1 cellular context compared by ENCODE assay signal in the genomic region with DNA sequence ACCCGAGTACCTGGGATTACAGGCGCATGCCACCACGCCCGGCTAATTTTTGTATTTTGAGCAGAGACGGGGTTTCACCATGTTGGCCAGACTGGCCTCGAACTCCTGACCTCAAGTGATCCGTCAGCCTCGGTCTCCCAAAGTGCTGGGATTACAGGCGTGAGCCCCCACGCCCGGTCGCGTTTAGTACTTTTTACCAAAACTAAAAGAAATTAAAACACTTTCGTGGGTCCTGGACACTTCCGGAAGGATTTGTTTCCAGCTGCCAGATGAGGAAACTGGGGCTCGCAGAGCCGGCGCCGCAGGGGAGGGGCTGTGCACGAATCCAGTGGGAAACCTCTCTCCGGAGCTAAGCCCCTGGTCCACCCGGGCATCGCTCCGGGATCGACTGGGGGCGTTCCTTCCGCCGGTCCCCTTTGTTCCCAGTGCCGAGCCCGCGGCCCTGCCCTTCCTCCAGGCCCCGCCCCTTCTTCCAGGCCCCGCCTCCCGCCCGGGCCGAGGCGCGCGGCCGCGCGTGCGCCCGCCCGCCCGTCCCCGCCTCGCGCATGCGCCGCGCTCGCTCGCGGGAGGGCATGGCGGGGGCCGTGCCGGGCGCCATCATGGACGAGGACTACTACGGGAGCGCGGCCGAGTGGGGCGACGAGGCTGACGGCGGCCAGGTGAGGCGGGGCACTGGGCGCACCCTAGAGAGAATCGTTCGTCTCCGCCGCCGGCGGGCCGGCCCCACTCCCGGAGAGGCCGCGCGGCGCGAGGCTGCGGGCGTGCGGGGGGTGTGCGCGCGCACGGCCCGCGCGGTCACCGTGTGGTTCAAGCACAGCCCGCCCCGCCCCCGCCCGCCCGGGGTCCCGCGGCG.
TF ChIP-seq lines count a peak whose summit lies in the region.

A gene with protein sequence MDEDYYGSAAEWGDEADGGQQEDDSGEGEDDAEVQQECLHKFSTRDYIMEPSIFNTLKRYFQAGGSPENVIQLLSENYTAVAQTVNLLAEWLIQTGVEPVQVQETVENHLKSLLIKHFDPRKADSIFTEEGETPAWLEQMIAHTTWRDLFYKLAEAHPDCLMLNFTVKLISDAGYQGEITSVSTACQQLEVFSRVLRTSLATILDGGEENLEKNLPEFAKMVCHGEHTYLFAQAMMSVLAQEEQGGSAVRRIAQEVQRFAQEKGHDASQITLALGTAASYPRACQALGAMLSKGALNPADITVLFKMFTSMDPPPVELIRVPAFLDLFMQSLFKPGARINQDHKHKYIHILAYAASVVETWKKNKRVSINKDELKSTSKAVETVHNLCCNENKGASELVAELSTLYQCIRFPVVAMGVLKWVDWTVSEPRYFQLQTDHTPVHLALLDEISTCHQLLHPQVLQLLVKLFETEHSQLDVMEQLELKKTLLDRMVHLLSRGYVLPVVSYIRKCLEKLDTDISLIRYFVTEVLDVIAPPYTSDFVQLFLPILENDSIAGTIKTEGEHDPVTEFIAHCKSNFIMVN (plus strand): TSS at position 546 of the 853 bp plus-strand sequence. CDS start 54 bp downstream, at position 600.

TF ChIP-seq in HepG2, 621 proteins besides CTCF, POLR2A, EP300 and RAD21 (continued from another document):
- TF ChIP-seq, protein P1, sequence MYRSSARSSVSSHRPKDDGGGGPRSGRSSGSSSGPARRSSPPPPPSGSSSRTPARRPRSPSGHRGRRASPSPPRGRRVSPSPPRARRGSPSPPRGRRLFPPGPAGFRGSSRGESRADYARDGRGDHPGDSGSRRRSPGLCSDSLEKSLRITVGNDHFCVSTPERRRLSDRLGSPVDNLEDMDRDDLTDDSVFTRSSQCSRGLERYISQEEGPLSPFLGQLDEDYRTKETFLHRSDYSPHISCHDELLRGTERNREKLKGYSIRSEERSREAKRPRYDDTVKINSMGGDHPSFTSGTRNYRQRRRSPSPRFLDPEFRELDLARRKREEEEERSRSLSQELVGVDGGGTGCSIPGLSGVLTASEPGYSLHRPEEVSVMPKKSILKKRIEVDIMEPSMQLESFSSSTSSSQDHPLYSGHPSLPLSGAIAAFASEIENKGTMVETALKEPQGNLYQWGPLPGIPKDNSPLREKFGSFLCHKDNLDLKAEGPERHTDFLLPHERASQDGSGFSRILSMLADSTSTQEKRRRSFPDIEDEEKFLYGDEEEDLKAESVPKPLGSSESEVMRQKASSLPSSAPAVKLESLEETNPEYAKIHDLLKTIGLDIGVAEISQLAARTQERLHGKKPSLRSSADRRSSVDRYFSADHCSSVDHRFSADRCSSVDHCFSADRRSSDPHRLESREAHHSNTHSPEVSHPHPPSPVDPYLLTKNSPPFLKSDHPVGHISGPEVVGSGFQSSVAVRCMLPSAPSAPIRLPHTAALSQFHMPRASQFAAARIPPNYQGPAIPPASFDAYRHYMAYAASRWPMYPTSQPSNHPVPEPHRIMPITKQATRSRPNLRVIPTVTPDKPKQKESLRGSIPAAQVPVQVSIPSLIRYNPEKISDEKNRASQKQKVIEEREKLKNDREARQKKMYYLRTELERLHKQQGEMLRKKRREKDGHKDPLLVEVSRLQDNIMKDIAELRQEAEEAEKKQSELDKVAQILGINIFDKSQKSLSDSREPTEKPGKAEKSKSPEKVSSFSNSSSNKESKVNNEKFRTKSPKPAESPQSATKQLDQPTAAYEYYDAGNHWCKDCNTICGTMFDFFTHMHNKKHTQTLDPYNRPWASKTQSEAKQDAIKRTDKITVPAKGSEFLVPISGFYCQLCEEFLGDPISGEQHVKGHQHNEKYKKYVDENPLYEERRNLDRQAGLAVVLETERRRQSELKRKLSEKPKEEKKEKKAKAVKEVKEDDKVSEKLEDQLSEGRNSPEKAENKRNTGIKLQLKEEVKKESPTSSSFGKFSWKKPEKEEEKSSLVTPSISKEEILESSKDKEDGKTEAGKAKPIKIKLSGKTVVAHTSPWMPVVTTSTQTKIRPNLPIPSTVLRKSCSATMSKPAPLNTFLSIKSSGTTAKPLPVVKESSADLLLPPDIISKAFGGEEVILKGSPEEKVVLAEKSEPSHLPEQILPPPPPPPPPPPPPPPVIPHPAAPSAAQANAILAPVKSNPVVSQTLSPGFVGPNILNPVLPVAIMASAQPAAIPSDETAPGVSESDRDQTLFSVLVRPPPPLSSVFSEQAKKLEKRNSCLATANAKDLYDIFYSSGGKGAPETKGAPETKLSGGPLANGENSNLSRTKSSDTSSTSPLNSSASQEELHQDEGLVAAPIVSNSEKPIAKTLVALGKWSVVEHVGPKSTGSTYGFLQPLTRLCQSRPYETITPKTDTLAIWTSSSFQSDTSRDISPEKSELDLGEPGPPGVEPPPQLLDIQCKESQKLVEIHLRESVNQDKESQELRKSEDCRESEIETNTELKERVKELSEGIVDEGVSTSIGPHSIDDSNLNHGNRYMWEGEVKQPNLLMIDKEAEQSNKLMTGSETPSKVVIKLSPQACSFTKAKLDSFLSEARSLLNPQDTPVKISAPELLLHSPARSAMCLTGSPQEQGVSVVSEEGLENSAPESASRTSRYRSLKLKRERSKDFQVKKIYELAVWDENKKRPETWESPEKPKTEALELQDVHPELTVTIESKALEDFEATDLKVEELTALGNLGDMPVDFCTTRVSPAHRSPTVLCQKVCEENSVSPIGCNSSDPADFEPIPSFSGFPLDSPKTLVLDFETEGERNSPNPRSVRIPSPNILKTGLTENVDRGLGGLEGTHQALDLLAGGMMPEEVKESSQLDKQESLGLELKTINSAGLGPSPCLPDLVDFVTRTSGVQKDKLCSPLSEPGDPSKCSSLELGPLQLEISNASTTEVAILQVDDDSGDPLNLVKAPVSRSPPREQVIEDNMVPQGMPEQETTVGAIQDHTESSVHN (CRISPR knock-in tag; IDR thresholded peaks at IDR 0.05), result no peak
- TF ChIP-seq BORCS8-MEF2B (CRISPR knock-in tag; IDR thresholded peaks at IDR 0.05) (peak; percentile 40; the same call in 1 of the 2 replicates), ZNF136 (CRISPR knock-in tag; IDR thresholded peaks at IDR 0.05; ENCODE audit: low read depth) (0 out of 2 replicates have a peak, but pooled peaks have one; percentile 53), SUZ12 (IDR thresholded peaks at IDR 0.05; ENCODE audit: low read depth, low read length) (no peak), TOPORS (CRISPR knock-in tag; IDR thresholded peaks at IDR 0.05) (0 out of 2 replicates have a peak, but pooled peaks have one; percentile 57), PHF20 (CRISPR knock-in tag; IDR thresholded peaks at IDR 0.05) (peak; percentile 66), ZNF556 (CRISPR knock-in tag; IDR thresholded peaks at IDR 0.05; ENCODE audit: borderline replicate concordance) (peak; percentile 11), IKZF1 (IDR thresholded peaks at IDR 0.05) (no peak), XRCC5 (optimal IDR thresholded peaks at IDR 0.05; ENCODE audit: low read length) (no peak), ZFP37 (CRISPR knock-in tag; IDR thresholded peaks at IDR 0.05; ENCODE audit: borderline replicate concordance) (no peak), ZNF781 (CRISPR knock-in tag; IDR thresholded peaks at IDR 0.05; ENCODE audit: borderline replicate concordance, not compliant biosample characterization) (peak; percentile 85), ZNF138 (CRISPR knock-in tag; IDR thresholded peaks at IDR 0.05; ENCODE audit: low read depth) (0 out of 2 replicates have a peak, but pooled peaks have one; percentile 62), HNF4A (CRISPR knock-in tag; IDR thresholded peaks at IDR 0.05) (peak; percentile 42; the same call in 1 of the 2 replicates), ZNF225 (CRISPR knock-in tag; IDR thresholded peaks at IDR 0.05) (peak; percentile 75), MTA3 (CRISPR knock-in tag; IDR thresholded peaks at IDR 0.05) (no peak), ZNF230 (CRISPR knock-in tag; IDR thresholded peaks at IDR 0.05) (peak; percentile 90; the same call in 1 of the 2 replicates), ZNF331 (CRISPR knock-in tag; IDR thresholded peaks at IDR 0.05) (peak; percentile 79), RCOR2 (CRISPR knock-in tag; IDR thresholded peaks at IDR 0.05) (peak; percentile 63; the same call in 1 of the 2 replicates)
- TF ChIP-seq, protein P2, sequence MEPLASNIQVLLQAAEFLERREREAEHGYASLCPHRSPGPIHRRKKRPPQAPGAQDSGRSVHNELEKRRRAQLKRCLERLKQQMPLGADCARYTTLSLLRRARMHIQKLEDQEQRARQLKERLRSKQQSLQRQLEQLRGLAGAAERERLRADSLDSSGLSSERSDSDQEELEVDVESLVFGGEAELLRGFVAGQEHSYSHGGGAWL (CRISPR knock-in tag; IDR thresholded peaks at IDR 0.05), result peak; percentile 39; the same call in 1 of the 2 replicates
- TF ChIP-seq, protein P3, sequence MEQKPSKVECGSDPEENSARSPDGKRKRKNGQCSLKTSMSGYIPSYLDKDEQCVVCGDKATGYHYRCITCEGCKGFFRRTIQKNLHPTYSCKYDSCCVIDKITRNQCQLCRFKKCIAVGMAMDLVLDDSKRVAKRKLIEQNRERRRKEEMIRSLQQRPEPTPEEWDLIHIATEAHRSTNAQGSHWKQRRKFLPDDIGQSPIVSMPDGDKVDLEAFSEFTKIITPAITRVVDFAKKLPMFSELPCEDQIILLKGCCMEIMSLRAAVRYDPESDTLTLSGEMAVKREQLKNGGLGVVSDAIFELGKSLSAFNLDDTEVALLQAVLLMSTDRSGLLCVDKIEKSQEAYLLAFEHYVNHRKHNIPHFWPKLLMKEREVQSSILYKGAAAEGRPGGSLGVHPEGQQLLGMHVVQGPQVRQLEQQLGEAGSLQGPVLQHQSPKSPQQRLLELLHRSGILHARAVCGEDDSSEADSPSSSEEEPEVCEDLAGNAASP (CRISPR knock-in tag; IDR thresholded peaks at IDR 0.05; ENCODE audit: borderline replicate concordance), result peak; percentile 72; the same call in 1 of the 2 replicates
